ENCODE assay signal across 2 cellular contexts in genomic region chr1:113147073-113147625, GRCh38.
TF ChIP-seq lines count a peak whose summit lies in the region.

No MANE protein-coding gene starts in this region.

TF ChIP-seq in HepG2, 621 proteins besides CTCF, POLR2A, EP300 and RAD21:
- peak; percentile 46; the same call in 1 of the 2 replicates for TF ChIP-seq ZNF430 (CRISPR knock-in tag; IDR thresholded peaks at IDR 0.05)
- 0 out of 2 replicates have a peak, but pooled peaks have one; percentile 2 for TF ChIP-seq GATA4 (IDR thresholded peaks at IDR 0.05; ENCODE audit: borderline replicate concordance, low read depth)
- peak; percentile 52; the same call in 1 of the 2 replicates for TF ChIP-seq MXD1 (CRISPR knock-in tag; IDR thresholded peaks at IDR 0.05)
- 0 out of 2 replicates have a peak, but pooled peaks have one; percentile 8 for TF ChIP-seq ZNF710 (CRISPR knock-in tag; IDR thresholded peaks at IDR 0.05; ENCODE audit: borderline replicate concordance)
- no peak for TF ChIP-seq RBM39 (IDR thresholded peaks at IDR 0.05; ENCODE audit: low read depth, low read length, poor library complexity, severe bottlenecking)
- 0 out of 2 replicates have a peak, but pooled peaks have one; percentile 72 for TF ChIP-seq ZNF317 (CRISPR knock-in tag; IDR thresholded peaks at IDR 0.05)

TF ChIP-seq in HEK293T, 16 proteins besides CTCF, POLR2A, EP300 and RAD21:
- TF ChIP-seq NFRKB (IDR thresholded peaks at IDR 0.05) (no peak), TARDBP (IDR thresholded peaks at IDR 0.05) (no peak), LEF1 (IDR thresholded peaks at IDR 0.05; ENCODE audit: borderline replicate concordance) (no peak), CTBP1 (IDR thresholded peaks at IDR 0.05; ENCODE audit: borderline replicate concordance) (no peak), FOXK2 (IDR thresholded peaks at IDR 0.05) (no peak), ELF4 (IDR thresholded peaks at IDR 0.05) (no peak), FOXA1 (IDR thresholded peaks at IDR 0.05) (no peak), ZNF384 (IDR thresholded peaks at IDR 0.05) (no peak), ARNT (IDR thresholded peaks at IDR 0.05) (no peak), SP1 (IDR thresholded peaks at IDR 0.05) (no peak), HDGF (IDR thresholded peaks at IDR 0.05; ENCODE audit: borderline replicate concordance) (no peak), L3MBTL2 (conservative IDR thresholded peaks at IDR 0.05) (no peak), FOXM1 (IDR thresholded peaks at IDR 0.05; ENCODE audit: borderline replicate concordance) (no peak), SUZ12 (IDR thresholded peaks at IDR 0.05) (no peak), BHLHE40 (IDR thresholded peaks at IDR 0.05; ENCODE audit: borderline replicate concordance) (no peak), PKNOX1 (IDR thresholded peaks at IDR 0.05) (no peak)
TF ChIP-seq in HEK293T: peak in this region for 0.
